In genomic region chr5:113295111-113295539, GRCh38 we compare ENCODE assay signal across 8 cellular contexts.
A peak's percentile ranks its signal among the peaks of the same experiment; 100 is the strongest.
DNase-seq lines count a peak whose midpoint lies in the region; ATAC-seq and TF ChIP-seq lines count a peak whose summit lies in the region.

No MANE protein-coding gene starts in this region.

- peaks cover 69% of the 10 kb centered on the region for H3K27me3 Mint-ChIP-seq in Calu3 (ENCODE audit: unreplicated experiment)

- peak overlapping the region; percentile 28 for H3K27ac Mint-ChIP-seq in Calu3 (ENCODE audit: unreplicated experiment)

- TF ChIP-seq POLR2A in esophagus muscularis mucosa (IDR thresholded peaks at IDR 0.05; ENCODE audit: low read depth), result no peak

- no peaks in the 10 kb centered on the region for H3K9me3 Mint-ChIP-seq in Calu3 (ENCODE audit: low read depth, unreplicated experiment)

- H3K27ac ChIP-seq in RWPE1 (peak overlapping the region; percentile 96), esophagus muscularis mucosa (replicated peaks in 1 of 4) (peak overlapping the region; percentile 83 to 94 (median 92))

- BruUV-seq in Calu3 (replicated peaks; lab: Mats Ljungman, UMichigan), result no TSS peak

- ATAC-seq in omental fat pad (ENCODE audit: low FRiP score) (peak; percentile 6), HG03432 (IDR thresholded peaks at IDR 0.05; ENCODE audit: unreplicated experiment) (no peak), HG02870 (IDR thresholded peaks at IDR 0.05; ENCODE audit: unreplicated experiment) (no peak), HG02852 (IDR thresholded peaks at IDR 0.05; ENCODE audit: unreplicated experiment) (no peak)

- POLR2A ChIA-PET in RWPE1 (lab: Yijun Ruan, JAX; ENCODE audit: low non-redundant PET), result no interaction called here

- DNase-seq in Calu3, result no peak
- DNase-seq in RWPE1 (ENCODE audit: low spot score), result no peak
- DNase-seq in esophagus muscularis mucosa (ENCODE audit: extremely low spot score), result no peak
- no peak for DNase-seq in omental fat pad (ENCODE audit: low spot score)
- no peak for DNase-seq in iPS-NIHi7 (ENCODE audit: extremely low spot score)

- H3K4me1 ChIP-seq in esophagus muscularis mucosa, result peaks cover 18 to 29% (median 26%) of the 10 kb centered on the region in 4 donors

- WGBS in esophagus muscularis mucosa, result 6% methylated on average over 8 of the region's 8 CpGs

- no peaks in the 10 kb centered on the region for H3K27me3 ChIP-seq in esophagus muscularis mucosa

- no peaks in the 10 kb centered on the region for H3K9me3 ChIP-seq in esophagus muscularis mucosa

- CTCF ChIA-PET in Calu3 (lab: Charles Lee), result interaction anchor here (0.6 to 1.2 kb wide), 5 partner anchors 24 to 1145 kb away, joined by 3 to 5 read pairs (median 3); no protein-coding TSS in a partner anchor
- CTCF ChIA-PET in RWPE1 (lab: Yijun Ruan, JAX), result interaction anchor here (0.6 to 0.8 kb wide), 6 partner anchors 11 to 434 kb away, joined by 3 to 4 read pairs (median 4); partner anchors contain the start of gene SRP19

- intact Hi-C loops in Calu3 (cut with micrococcal nuclease; ENCODE audit: unreplicated experiment) (no loop called here), esophagus muscularis mucosa (cut with DNase I) (no loop called here)

- TF ChIP-seq CTCF in Calu3 (IDR thresholded peaks at IDR 0.05; ENCODE audit: unreplicated experiment) (no peak), RWPE1 (conservative IDR thresholded peaks at IDR 0.05; ENCODE audit: low read depth) (no peak), esophagus muscularis mucosa (IDR thresholded peaks at IDR 0.05) (no peak), omental fat pad (IDR thresholded peaks at IDR 0.05) (no peak)

- peak overlapping the region; percentile 79 for H3K4me3 Mint-ChIP-seq in Calu3 (ENCODE audit: low read depth, unreplicated experiment)

- no peaks in the 10 kb centered on the region for H3K4me1 Mint-ChIP-seq in Calu3 (ENCODE audit: low read depth, unreplicated experiment)

- no peaks in the 10 kb centered on the region for H3K36me3 ChIP-seq in esophagus muscularis mucosa

- peak overlapping the region; percentile 80 to 97 (median 88) for H3K4me3 ChIP-seq in esophagus muscularis mucosa

- peaks cover 12% of the 10 kb centered on the region for H3K36me3 Mint-ChIP-seq in Calu3 (ENCODE audit: insufficient read depth, unreplicated experiment)

- TF ChIP-seq EP300 in esophagus muscularis mucosa (IDR thresholded peaks at IDR 0.05), result no peak
